1 cellular context compared by ENCODE assay signal in the genomic region with DNA sequence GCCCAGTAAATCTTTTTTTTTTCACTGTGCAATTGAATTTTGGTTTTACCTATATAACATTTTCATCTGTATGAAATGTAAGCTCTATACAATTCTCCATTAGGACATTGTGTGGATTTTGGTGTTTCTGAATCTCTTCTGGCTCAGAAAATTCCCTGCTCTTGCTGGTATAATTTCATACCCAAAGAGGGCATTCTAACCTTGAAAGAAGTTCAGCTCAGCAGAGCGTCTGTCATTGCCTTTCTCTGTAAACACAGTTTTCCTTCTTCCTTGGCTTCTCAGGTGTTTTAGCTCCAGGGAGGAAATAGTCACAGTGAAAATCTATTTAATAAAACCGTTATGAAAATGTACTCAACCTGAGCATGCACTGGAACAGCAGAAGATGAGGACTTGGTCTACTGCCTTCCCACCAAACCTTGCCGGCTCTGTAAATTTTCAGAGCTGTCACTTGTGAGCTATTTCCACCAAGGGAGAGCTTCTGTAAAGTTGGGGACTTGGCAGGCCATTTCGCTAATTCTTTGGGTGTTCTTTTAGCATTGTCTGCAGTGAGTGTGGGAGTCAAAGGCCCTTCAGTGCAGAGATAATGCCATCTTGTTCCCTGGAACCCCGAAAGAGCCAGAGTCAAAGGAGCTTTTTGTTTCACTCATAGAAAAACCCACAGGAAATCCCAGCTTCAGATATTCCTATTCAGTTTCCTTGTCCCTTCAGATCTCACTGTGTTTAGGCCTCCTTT.
TF ChIP-seq lines count a peak whose summit lies in the region.

No MANE protein-coding gene starts in this region.

TF ChIP-seq in GM23338, 12 proteins besides CTCF, POLR2A, EP300 and RAD21 (continued from another document):
- TF ChIP-seq, protein P1, sequence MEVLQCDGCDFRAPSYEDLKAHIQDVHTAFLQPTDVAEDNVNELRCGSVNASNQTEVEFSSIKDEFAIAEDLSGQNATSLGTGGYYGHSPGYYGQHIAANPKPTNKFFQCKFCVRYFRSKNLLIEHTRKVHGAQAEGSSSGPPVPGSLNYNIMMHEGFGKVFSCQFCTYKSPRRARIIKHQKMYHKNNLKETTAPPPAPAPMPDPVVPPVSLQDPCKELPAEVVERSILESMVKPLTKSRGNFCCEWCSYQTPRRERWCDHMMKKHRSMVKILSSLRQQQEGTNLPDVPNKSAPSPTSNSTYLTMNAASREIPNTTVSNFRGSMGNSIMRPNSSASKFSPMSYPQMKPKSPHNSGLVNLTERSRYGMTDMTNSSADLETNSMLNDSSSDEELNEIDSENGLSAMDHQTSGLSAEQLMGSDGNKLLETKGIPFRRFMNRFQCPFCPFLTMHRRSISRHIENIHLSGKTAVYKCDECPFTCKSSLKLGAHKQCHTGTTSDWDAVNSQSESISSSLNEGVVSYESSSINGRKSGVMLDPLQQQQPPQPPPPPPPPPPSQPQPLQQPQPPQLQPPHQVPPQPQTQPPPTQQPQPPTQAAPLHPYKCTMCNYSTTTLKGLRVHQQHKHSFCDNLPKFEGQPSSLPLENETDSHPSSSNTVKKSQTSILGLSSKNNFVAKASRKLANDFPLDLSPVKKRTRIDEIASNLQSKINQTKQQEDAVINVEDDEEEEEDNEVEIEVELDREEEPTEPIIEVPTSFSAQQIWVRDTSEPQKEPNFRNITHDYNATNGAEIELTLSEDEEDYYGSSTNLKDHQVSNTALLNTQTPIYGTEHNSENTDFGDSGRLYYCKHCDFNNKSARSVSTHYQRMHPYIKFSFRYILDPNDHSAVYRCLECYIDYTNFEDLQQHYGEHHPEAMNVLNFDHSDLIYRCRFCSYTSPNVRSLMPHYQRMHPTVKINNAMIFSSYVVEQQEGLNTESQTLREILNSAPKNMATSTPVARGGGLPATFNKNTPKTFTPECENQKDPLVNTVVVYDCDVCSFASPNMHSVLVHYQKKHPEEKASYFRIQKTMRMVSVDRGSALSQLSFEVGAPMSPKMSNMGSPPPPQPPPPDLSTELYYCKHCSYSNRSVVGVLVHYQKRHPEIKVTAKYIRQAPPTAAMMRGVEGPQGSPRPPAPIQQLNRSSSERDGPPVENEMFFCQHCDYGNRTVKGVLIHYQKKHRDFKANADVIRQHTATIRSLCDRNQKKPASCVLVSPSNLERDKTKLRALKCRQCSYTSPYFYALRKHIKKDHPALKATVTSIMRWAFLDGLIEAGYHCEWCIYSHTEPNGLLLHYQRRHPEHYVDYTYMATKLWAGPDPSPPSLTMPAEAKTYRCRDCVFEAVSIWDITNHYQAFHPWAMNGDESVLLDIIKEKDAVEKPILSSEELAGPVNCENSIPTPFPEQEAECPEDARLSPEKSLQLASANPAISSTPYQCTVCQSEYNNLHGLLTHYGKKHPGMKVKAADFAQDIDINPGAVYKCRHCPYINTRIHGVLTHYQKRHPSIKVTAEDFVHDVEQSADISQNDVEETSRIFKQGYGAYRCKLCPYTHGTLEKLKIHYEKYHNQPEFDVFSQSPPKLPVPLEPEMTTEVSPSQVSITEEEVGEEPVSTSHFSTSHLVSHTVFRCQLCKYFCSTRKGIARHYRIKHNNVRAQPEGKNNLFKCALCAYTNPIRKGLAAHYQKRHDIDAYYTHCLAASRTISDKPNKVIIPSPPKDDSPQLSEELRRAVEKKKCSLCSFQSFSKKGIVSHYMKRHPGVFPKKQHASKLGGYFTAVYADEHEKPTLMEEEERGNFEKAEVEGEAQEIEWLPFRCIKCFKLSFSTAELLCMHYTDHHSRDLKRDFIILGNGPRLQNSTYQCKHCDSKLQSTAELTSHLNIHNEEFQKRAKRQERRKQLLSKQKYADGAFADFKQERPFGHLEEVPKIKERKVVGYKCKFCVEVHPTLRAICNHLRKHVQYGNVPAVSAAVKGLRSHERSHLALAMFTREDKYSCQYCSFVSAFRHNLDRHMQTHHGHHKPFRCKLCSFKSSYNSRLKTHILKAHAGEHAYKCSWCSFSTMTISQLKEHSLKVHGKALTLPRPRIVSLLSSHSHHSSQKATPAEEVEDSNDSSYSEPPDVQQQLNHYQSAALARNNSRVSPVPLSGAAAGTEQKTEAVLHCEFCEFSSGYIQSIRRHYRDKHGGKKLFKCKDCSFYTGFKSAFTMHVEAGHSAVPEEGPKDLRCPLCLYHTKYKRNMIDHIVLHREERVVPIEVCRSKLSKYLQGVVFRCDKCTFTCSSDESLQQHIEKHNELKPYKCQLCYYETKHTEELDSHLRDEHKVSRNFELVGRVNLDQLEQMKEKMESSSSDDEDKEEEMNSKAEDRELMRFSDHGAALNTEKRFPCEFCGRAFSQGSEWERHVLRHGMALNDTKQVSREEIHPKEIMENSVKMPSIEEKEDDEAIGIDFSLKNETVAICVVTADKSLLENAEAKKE (CRISPR knock-in tag; IDR thresholded peaks at IDR 0.05), result no peak
- no peak for TF ChIP-seq STAT1 (IDR thresholded peaks at IDR 0.05; ENCODE audit: unreplicated experiment)
- TF ChIP-seq ZNF114 (CRISPR knock-in tag; IDR thresholded peaks at IDR 0.05), result no peak
- TF ChIP-seq JUNB (IDR thresholded peaks at IDR 0.05; ENCODE audit: unreplicated experiment), result no peak
